1 cellular context compared by ENCODE assay signal in the genomic region with DNA sequence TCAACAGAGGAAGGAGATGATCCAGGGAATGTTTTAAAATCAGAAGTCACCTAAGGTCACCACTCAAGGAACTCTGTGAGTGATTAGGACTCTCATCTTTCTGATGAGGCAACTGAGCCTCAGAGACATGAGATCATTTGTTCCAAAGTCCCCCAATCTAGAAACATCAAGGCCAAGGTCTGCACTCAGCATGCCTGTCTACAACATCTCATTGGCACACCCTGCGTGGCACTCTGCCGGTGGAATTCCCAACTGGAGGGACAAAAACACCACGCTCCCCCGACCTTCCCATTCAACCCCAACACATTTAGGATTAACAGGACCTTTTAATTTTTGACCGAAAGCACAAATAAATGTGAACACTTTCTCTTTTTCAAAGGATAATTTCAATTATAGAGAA.
TF ChIP-seq lines count a peak whose summit lies in the region.

No MANE protein-coding gene starts in this region.

TF ChIP-seq in GM12878, 131 proteins besides CTCF, POLR2A, EP300 and RAD21:
- TF ChIP-seq, protein P1, sequence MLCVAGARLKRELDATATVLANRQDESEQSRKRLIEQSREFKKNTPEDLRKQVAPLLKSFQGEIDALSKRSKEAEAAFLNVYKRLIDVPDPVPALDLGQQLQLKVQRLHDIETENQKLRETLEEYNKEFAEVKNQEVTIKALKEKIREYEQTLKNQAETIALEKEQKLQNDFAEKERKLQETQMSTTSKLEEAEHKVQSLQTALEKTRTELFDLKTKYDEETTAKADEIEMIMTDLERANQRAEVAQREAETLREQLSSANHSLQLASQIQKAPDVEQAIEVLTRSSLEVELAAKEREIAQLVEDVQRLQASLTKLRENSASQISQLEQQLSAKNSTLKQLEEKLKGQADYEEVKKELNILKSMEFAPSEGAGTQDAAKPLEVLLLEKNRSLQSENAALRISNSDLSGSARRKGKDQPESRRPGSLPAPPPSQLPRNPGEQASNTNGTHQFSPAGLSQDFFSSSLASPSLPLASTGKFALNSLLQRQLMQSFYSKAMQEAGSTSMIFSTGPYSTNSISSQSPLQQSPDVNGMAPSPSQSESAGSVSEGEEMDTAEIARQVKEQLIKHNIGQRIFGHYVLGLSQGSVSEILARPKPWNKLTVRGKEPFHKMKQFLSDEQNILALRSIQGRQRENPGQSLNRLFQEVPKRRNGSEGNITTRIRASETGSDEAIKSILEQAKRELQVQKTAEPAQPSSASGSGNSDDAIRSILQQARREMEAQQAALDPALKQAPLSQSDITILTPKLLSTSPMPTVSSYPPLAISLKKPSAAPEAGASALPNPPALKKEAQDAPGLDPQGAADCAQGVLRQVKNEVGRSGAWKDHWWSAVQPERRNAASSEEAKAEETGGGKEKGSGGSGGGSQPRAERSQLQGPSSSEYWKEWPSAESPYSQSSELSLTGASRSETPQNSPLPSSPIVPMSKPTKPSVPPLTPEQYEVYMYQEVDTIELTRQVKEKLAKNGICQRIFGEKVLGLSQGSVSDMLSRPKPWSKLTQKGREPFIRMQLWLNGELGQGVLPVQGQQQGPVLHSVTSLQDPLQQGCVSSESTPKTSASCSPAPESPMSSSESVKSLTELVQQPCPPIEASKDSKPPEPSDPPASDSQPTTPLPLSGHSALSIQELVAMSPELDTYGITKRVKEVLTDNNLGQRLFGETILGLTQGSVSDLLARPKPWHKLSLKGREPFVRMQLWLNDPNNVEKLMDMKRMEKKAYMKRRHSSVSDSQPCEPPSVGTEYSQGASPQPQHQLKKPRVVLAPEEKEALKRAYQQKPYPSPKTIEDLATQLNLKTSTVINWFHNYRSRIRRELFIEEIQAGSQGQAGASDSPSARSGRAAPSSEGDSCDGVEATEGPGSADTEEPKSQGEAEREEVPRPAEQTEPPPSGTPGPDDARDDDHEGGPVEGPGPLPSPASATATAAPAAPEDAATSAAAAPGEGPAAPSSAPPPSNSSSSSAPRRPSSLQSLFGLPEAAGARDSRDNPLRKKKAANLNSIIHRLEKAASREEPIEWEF (IDR thresholded peaks at IDR 0.05; ENCODE audit: insufficient replicate concordance, low read depth, low read length), result no peak
- TF ChIP-seq, protein P2, sequence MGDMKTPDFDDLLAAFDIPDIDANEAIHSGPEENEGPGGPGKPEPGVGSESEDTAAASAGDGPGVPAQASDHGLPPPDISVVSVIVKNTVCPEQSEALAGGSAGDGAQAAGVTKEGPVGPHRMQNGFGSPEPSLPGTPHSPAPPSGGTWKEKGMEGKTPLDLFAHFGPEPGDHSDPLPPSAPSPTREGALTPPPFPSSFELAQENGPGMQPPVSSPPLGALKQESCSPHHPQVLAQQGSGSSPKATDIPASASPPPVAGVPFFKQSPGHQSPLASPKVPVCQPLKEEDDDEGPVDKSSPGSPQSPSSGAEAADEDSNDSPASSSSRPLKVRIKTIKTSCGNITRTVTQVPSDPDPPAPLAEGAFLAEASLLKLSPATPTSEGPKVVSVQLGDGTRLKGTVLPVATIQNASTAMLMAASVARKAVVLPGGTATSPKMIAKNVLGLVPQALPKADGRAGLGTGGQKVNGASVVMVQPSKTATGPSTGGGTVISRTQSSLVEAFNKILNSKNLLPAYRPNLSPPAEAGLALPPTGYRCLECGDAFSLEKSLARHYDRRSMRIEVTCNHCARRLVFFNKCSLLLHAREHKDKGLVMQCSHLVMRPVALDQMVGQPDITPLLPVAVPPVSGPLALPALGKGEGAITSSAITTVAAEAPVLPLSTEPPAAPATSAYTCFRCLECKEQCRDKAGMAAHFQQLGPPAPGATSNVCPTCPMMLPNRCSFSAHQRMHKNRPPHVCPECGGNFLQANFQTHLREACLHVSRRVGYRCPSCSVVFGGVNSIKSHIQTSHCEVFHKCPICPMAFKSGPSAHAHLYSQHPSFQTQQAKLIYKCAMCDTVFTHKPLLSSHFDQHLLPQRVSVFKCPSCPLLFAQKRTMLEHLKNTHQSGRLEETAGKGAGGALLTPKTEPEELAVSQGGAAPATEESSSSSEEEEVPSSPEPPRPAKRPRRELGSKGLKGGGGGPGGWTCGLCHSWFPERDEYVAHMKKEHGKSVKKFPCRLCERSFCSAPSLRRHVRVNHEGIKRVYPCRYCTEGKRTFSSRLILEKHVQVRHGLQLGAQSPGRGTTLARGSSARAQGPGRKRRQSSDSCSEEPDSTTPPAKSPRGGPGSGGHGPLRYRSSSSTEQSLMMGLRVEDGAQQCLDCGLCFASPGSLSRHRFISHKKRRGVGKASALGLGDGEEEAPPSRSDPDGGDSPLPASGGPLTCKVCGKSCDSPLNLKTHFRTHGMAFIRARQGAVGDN (IDR thresholded peaks at IDR 0.05), result no peak
- TF ChIP-seq ZNF592 (IDR thresholded peaks at IDR 0.05) (no peak), NR2F1 (conservative IDR thresholded peaks at IDR 0.05) (0 out of 2 replicates have a peak, but pooled peaks have one; percentile 16), IKZF1 (conservative IDR thresholded peaks at IDR 0.05) (peak; percentile 17; the same call in 1 of the 2 replicates)
TF ChIP-seq in GM12878: peak in this region for 2.
